Comparison of ENCODE assay signal across 20 cellular contexts in genomic region chr13:102323012-102323411, GRCh38.
"Had no signal": no experiment of that assay in that cellular context is flagged by ENCODE, and none has a peak within 500 bp of the region (broad histone marks: within the 10 kb centered on the region; RNA-seq: fewer than 3 reads in every experiment).

No MANE protein-coding gene starts in this region.

- H3K4me1 ChIP-seq: colonic mucosa, lower lobe of right lung had no signal

- H3K27ac ChIP-seq: colonic mucosa, epithelial cell of prostate, esophagus muscularis mucosa, gastrocnemius medialis, heart right ventricle, left lung, lower lobe of right lung had no signal

- H3K4me3 ChIP-seq: colonic mucosa, esophagus muscularis mucosa, gastrocnemius medialis, heart right ventricle, left lung, lower lobe of right lung had no signal

- H3K36me3 ChIP-seq: colonic mucosa, esophagus muscularis mucosa, gastrocnemius medialis, heart right ventricle, left lung, lower lobe of right lung had no signal

- ATAC-seq: effector memory CD8-positive, alpha-beta T cell; gastrocnemius medialis; heart right ventricle; left cardiac atrium; left lung; left ventricle myocardium superior; lower lobe of right lung; naive thymus-derived CD4-positive, alpha-beta T cell had no signal

- H3K27me3 ChIP-seq: colonic mucosa, esophagus muscularis mucosa, gastrocnemius medialis, heart right ventricle, left lung had no signal

- DNase-seq: colonic mucosa; cortex of kidney; effector CD8-positive, alpha-beta T cell; effector memory CD8-positive, alpha-beta T cell; endodermal cell; erythroblast; foreskin melanocyte; gastrocnemius medialis; glutamatergic neuron; head of caudate nucleus; heart right ventricle; hippocampal formation; left cardiac atrium; left lung; left ventricle myocardium superior; lower lobe of right lung; mesenchymal stem cell; naive thymus-derived CD4-positive, alpha-beta T cell had no signal

- H3K9me3 ChIP-seq: colonic mucosa, esophagus muscularis mucosa, gastrocnemius medialis, heart right ventricle, left lung, lower lobe of right lung had no signal
